ENCODE assay signal across 8 cellular contexts in the genomic region with DNA sequence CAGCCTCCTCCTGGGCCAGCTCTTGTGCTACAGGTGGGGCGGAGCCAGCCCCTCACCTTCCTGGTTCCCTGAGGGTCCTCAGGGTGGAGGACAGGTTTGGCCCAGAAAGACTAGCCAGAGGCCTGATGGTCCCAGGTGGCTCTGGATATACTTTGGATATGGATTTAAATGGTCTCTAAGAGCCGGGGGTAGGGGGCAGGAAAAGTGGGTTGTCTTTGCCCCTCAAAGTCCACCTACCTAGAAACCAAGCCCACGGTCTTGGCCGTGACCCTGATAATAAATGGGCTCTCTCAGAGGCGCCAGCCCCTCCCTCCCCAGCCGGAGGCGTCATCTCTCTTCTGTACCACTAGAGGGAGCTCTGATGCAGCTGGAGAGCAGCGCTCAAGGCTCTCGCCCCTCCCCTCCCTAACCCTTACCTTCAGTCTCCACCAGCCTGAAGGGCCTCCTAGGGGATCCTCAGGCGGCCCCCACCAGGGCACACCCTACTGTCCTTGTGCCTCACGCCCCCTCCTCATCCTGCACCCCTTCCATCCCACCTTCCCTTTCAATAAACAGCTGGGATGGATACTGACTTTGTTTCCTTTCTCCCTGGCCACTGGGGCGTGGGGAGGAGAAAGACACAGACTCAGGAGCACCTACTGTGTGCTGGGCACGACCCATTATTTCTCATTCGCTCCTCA. TPM values are rescaled to one million over a fixed set of nuclear protein-coding genes. Genes with fewer than 3 reads are reported as not detected.
DNase-seq lines count a peak whose midpoint lies in the region; ATAC-seq and TF ChIP-seq lines count a peak whose summit lies in the region.

No MANE protein-coding gene starts in this region.

- H3K4me3 ChIP-seq in psoas muscle, result no peak overlapping the region

- H3K27ac Mint-ChIP-seq in activated naive CD4-positive, alpha-beta T cell treated with anti-CD3 and anti-CD28 coated beads for 36 hours, result no peak overlapping the region

- WGBS in psoas muscle, 3 donors, result 17 to 20% (median 19%) methylated on average over 14 of the region's 14 CpGs

- peak; percentile 96 for TF ChIP-seq CTCF in psoas muscle (IDR thresholded peaks at IDR 0.05)

- CTCF ChIA-PET in activated naive CD4-positive, alpha-beta T cell treated with anti-CD3 and anti-CD28 coated beads for 36 hours (lab: Charles Lee), result interaction anchor here (0.7 to 4.7 kb wide), 23 partner anchors 9 to 291 kb away, joined by 3 to 40 read pairs (median 5); no protein-coding TSS in a partner anchor

- no peaks in the 10 kb centered on the region for H3K27me3 Mint-ChIP-seq in activated naive CD4-positive, alpha-beta T cell treated with anti-CD3 and anti-CD28 coated beads for 36 hours (ENCODE audit: low read depth)

- no peaks in the 10 kb centered on the region for H3K36me3 ChIP-seq in psoas muscle (ENCODE audit: insufficient read depth in 1 of 2, low read depth in 1 of 2)

- no peaks in the 10 kb centered on the region for H3K9me3 ChIP-seq in psoas muscle

- H3K9me3 Mint-ChIP-seq in activated naive CD4-positive, alpha-beta T cell treated with anti-CD3 and anti-CD28 coated beads for 36 hours, result no peaks in the 10 kb centered on the region

- H3K4me1 Mint-ChIP-seq in activated naive CD4-positive, alpha-beta T cell treated with anti-CD3 and anti-CD28 coated beads for 36 hours (ENCODE audit: low read depth), result peaks cover 4% of the 10 kb centered on the region

- in situ Hi-C loops in G401 (cut with HindIII; ENCODE audit: low sequenced_read_pairs), result no loop called here
- in situ Hi-C loops in SK-MEL-5 (cut with HindIII; ENCODE audit: low pct_unique_long_range_greater_than_20kb, low sequenced_read_pairs), result no loop called here

- H3K27me3 ChIP-seq in psoas muscle (ENCODE audit: insufficient read depth in 3 of 3, low read length in 2 of 3), result no peaks in the 10 kb centered on the region

- DNase-seq in G401 (ENCODE audit: low spot score) (peak; percentile 89), HCEC 1CT (peak; percentile 67), NCI-H1048 (lab: John Stamatoyannopoulos, UW) (peak; percentile 41), SK-MEL-5 (ENCODE audit: low read depth, low spot score) (peak; percentile 89), Right ventricle myocardium superior (peak; percentile 81), psoas muscle (peak; percentile 57 to 78)
- peak; percentile 85 for DNase-seq in activated naive CD4-positive, alpha-beta T cell treated with anti-CD3 and anti-CD28 coated beads for 36 hours

- H3K36me3 Mint-ChIP-seq in activated naive CD4-positive, alpha-beta T cell treated with anti-CD3 and anti-CD28 coated beads for 36 hours (ENCODE audit: low read depth), result no peaks in the 10 kb centered on the region

- ATAC-seq in Right ventricle myocardium superior (ENCODE audit: poor library complexity), result peak; percentile 95
- peak; percentile 95 to 99 (median 96) for ATAC-seq in psoas muscle
- ATAC-seq in HG02970 (IDR thresholded peaks at IDR 0.05; ENCODE audit: low FRiP score, unreplicated experiment), result no peak

- H3K27ac ChIP-seq in psoas muscle, result no peak overlapping the region

- H3K4me3 Mint-ChIP-seq in activated naive CD4-positive, alpha-beta T cell treated with anti-CD3 and anti-CD28 coated beads for 36 hours, result no peak overlapping the region

- intact Hi-C loops in activated naive CD4-positive, alpha-beta T cell treated with anti-CD3 and anti-CD28 coated beads for 36 hours (cut with micrococcal nuclease), result loop anchor here (1.0 to 5.0 kb wide), 8 partner anchors 52 to 373 kb away; partner anchors contain the start of gene TBC1D20
- intact Hi-C loops in Right ventricle myocardium superior (cut with DNase I) (loop anchor here (2.0 to 10.0 kb wide), 3 partner anchors 124 to 388 kb away; no protein-coding TSS in a partner anchor), psoas muscle (cut with DNase I) (loop anchor here (1.0 to 10.0 kb wide), 5 partner anchors 78 to 383 kb away; no protein-coding TSS in a partner anchor)

- H3K4me1 ChIP-seq in psoas muscle, result peaks cover 5% of the 10 kb centered on the region

RNA-seq across cellular contexts. Expression of gene NRSN2, which starts 7.5 kb away (rescaled TPM):
- total RNA-seq in G401 (2014; rRNA removed; shearing (Covaris generic)), result 65.9 and 70.0 TPM in 2 replicates
- 38.2 and 41.8 TPM in 2 replicates for total RNA-seq in SK-MEL-5 (2014; rRNA removed; shearing (Covaris generic))
- 115 and 130 TPM in 2 replicates for polyA plus RNA-seq in SK-MEL-5 (2015; cell fraction: cytosol; rRNA removed)
- polyA plus RNA-seq in SK-MEL-5 (2015; cell fraction: nucleus; rRNA removed), result 52.2 and 57.2 TPM in 2 replicates
- total RNA-seq in activated naive CD4-positive, alpha-beta T cell treated with anti-CD3 and anti-CD28 coated beads for 36 hours, result 1 to 10 TPM; 3.9 to 4.2 TPM
- total RNA-seq in Right ventricle myocardium superior (14.5 TPM), psoas muscle (1 to 10 TPM; 3.0 to 5.0 (median 3.9) TPM)
- polyA plus RNA-seq in psoas muscle, result 1 to 10 TPM; 1.6 to 3.4 (median 3.1) TPM

RNA-seq across cellular contexts. Expression of gene TRIB3, which starts 26.1 kb away (rescaled TPM):
- 12.9 and 15.6 TPM in 2 replicates for total RNA-seq in G401 (2014; rRNA removed; shearing (Covaris generic))
- 146 and 157 TPM in 2 replicates for total RNA-seq in SK-MEL-5 (2014; rRNA removed; shearing (Covaris generic))
- 194 and 200 TPM in 2 replicates for polyA plus RNA-seq in SK-MEL-5 (2015; cell fraction: cytosol; rRNA removed)
- 55.7 and 57.4 TPM in 2 replicates for polyA plus RNA-seq in SK-MEL-5 (2015; cell fraction: nucleus; rRNA removed)
- 10 to 100 TPM; 47.4 to 49.2 TPM for total RNA-seq in activated naive CD4-positive, alpha-beta T cell treated with anti-CD3 and anti-CD28 coated beads for 36 hours
- total RNA-seq in Right ventricle myocardium superior, result 0.67 TPM
- total RNA-seq in psoas muscle, result 1 to 10 TPM in 3 of 4 donors, under 1 TPM in 1; 0.78 to 7.7 (median 2.5) TPM
- polyA plus RNA-seq in psoas muscle, result 10 to 100 TPM in 1 of 3 donors, 1 to 10 TPM in 1, under 1 TPM in 1; 0.74 to 16.3 (median 2.1) TPM

RNA-seq across cellular contexts. Expression of gene SOX12, which starts 29.1 kb away (rescaled TPM):
- total RNA-seq in G401 (2014; rRNA removed; shearing (Covaris generic)), result 9.6 and 12.4 TPM in 2 replicates
- 3.1 and 3.9 TPM in 2 replicates for total RNA-seq in SK-MEL-5 (2014; rRNA removed; shearing (Covaris generic))
- 30.3 and 31.9 TPM in 2 replicates for polyA plus RNA-seq in SK-MEL-5 (2015; cell fraction: cytosol; rRNA removed)
- polyA plus RNA-seq in SK-MEL-5 (2015; cell fraction: nucleus; rRNA removed), result 27.6 and 38.8 TPM in 2 replicates
- total RNA-seq in activated naive CD4-positive, alpha-beta T cell treated with anti-CD3 and anti-CD28 coated beads for 36 hours, result 1 to 10 TPM; 6.0 to 6.4 TPM
- total RNA-seq in Right ventricle myocardium superior (16.2 TPM), psoas muscle (1 to 10 TPM; 1.2 to 5.7 (median 5.2) TPM)
- polyA plus RNA-seq in psoas muscle, result 1 to 10 TPM; 1.9 to 3.6 (median 2.3) TPM

RNA-seq across cellular contexts. Expression of gene RBCK1, which starts 53.7 kb away (rescaled TPM):
- 52.4 and 58.5 TPM in 2 replicates for total RNA-seq in G401 (2014; rRNA removed; shearing (Covaris generic))
- total RNA-seq in SK-MEL-5 (2014; rRNA removed; shearing (Covaris generic)), result 51.1 and 58.0 TPM in 2 replicates
- polyA plus RNA-seq in SK-MEL-5 (2015; cell fraction: cytosol; rRNA removed), result 119 and 134 TPM in 2 replicates
- polyA plus RNA-seq in SK-MEL-5 (2015; cell fraction: nucleus; rRNA removed), result 131 and 134 TPM in 2 replicates
- total RNA-seq in activated naive CD4-positive, alpha-beta T cell treated with anti-CD3 and anti-CD28 coated beads for 36 hours, result 100 to 1,000 TPM; 150 to 160 TPM
- total RNA-seq in Right ventricle myocardium superior, result 44.2 TPM
- total RNA-seq in psoas muscle, result 10 to 100 TPM; 34.1 to 50.5 (median 40.7) TPM
- 10 to 100 TPM; 35.8 to 52.5 (median 46.0) TPM for polyA plus RNA-seq in psoas muscle

RNA-seq across cellular contexts. Expression of gene ZCCHC3, which starts 57.1 kb away (rescaled TPM):
- 74.3 and 75.1 TPM in 2 replicates for total RNA-seq in G401 (2014; rRNA removed; shearing (Covaris generic))
- 25.5 and 29.7 TPM in 2 replicates for total RNA-seq in SK-MEL-5 (2014; rRNA removed; shearing (Covaris generic))
- 28.3 and 33.4 TPM in 2 replicates for polyA plus RNA-seq in SK-MEL-5 (2015; cell fraction: cytosol; rRNA removed)
- polyA plus RNA-seq in SK-MEL-5 (2015; cell fraction: nucleus; rRNA removed), result 27.1 and 31.9 TPM in 2 replicates
- 10 to 100 TPM; 13.6 to 15.6 TPM for total RNA-seq in activated naive CD4-positive, alpha-beta T cell treated with anti-CD3 and anti-CD28 coated beads for 36 hours
- 11.8 TPM for total RNA-seq in Right ventricle myocardium superior
- 10 to 100 TPM in 1 of 4 donors, 1 to 10 TPM in 3; 9.3 to 10.2 (median 9.5) TPM for total RNA-seq in psoas muscle
- polyA plus RNA-seq in psoas muscle, result 1 to 10 TPM; 6.8 to 8.4 (median 7.9) TPM
